Comparison of ENCODE assay signal across 8 cellular contexts in genomic region chr15:101723874-101724674, GRCh38. TPM values are rescaled to one million over a fixed set of nuclear protein-coding genes. Genes with fewer than 3 reads are reported as not detected.
DNase-seq lines count a peak whose midpoint lies in the region; ATAC-seq and TF ChIP-seq lines count a peak whose summit lies in the region.

TSS of gene TARS3 (minus strand) at chr15:101724473. CDS start at chr15:101724387, 86 bp downstream.

- H3K36me3 Mint-ChIP-seq in activated naive CD4-positive, alpha-beta T cell treated with anti-CD3 and anti-CD28 coated beads for 36 hours (ENCODE audit: low read depth): peaks cover 27% of the 10 kb centered on the region

- intact Hi-C loops in activated naive CD4-positive, alpha-beta T cell treated with anti-CD3 and anti-CD28 coated beads for 36 hours (cut with micrococcal nuclease): loop anchor here (1.0 to 10.0 kb wide), 4 partner anchors 27 to 1382 kb away; partner anchors contain the start of genes ADAMTS17, SNRPA1 and TM2D3

- peak within 1 kb of the TSS; percentile 62 for H3K4me3 ChIP-seq in HAP-1

- H3K9me3 ChIP-seq in HAP-1: no peaks in the 10 kb centered on the region

- H3K27me3 ChIP-seq in HAP-1 (ENCODE audit: low read depth): no peaks in the 10 kb centered on the region

- ATAC-seq in omental fat pad (ENCODE audit: low FRiP score): peak; percentile 99

- peaks cover 20% of the 10 kb centered on the region for H3K36me3 ChIP-seq in HAP-1 (replicated peaks)

- TF ChIP-seq CTCF in omental fat pad (IDR thresholded peaks at IDR 0.05): no peak

- CTCF ChIA-PET in activated naive CD4-positive, alpha-beta T cell treated with anti-CD3 and anti-CD28 coated beads for 36 hours (lab: Charles Lee): interaction anchor here (0.6 to 1.8 kb wide), 4 partner anchors 14 to 106 kb away, joined by 3 to 4 read pairs (median 4); no protein-coding TSS in a partner anchor

- in situ Hi-C loops in HAP-1 (cut with MboI; ENCODE audit: low sequenced_read_pairs) (no loop called here), SK-MEL-5 (cut with HindIII; ENCODE audit: low pct_unique_long_range_greater_than_20kb, low sequenced_read_pairs) (no loop called here)

- H3K27ac Mint-ChIP-seq in activated naive CD4-positive, alpha-beta T cell treated with anti-CD3 and anti-CD28 coated beads for 36 hours: peak within 1 kb of the TSS; percentile 72

- H3K4me1 Mint-ChIP-seq in activated naive CD4-positive, alpha-beta T cell treated with anti-CD3 and anti-CD28 coated beads for 36 hours (ENCODE audit: low read depth): peaks cover 11% of the 10 kb centered on the region

- DNase-seq in GM04503 (ENCODE audit: low read depth): peak; percentile 34
- DNase-seq in HAP-1 (ENCODE audit: low spot score in 2 of 2): peak; percentile 74 to 98
- DNase-seq in M059J (ENCODE audit: low read depth): peak; percentile 82
- DNase-seq in SK-MEL-5 (ENCODE audit: low read depth, low spot score): peak; percentile 87
- DNase-seq in activated naive CD4-positive, alpha-beta T cell treated with anti-CD3 and anti-CD28 coated beads for 36 hours: peak; percentile 96
- DNase-seq in globus pallidus (ENCODE audit: low spot score): peak; percentile 96
- peak; percentile 78 for DNase-seq in omental fat pad (ENCODE audit: low spot score)

- peak within 1 kb of the TSS; percentile 85 for H3K4me3 Mint-ChIP-seq in activated naive CD4-positive, alpha-beta T cell treated with anti-CD3 and anti-CD28 coated beads for 36 hours

- peaks cover 1% of the 10 kb centered on the region for H3K9me3 Mint-ChIP-seq in activated naive CD4-positive, alpha-beta T cell treated with anti-CD3 and anti-CD28 coated beads for 36 hours

- H3K27me3 Mint-ChIP-seq in activated naive CD4-positive, alpha-beta T cell treated with anti-CD3 and anti-CD28 coated beads for 36 hours (ENCODE audit: low read depth): no peaks in the 10 kb centered on the region

- H3K4me1 ChIP-seq in HAP-1: peaks cover 4% of the 10 kb centered on the region

- peak within 1 kb of the TSS; percentile 51 for H3K27ac ChIP-seq in temporal lobe (ENCODE audit: low read depth, low read length)

RNA-seq across cellular contexts. Expression of gene TARS3, which starts in this region (rescaled TPM):
- total RNA-seq in M059J (2014; rRNA removed; shearing (Covaris generic)): 0.94 and 3.0 TPM in 2 replicates
- 10.8 and 10.9 TPM in 2 replicates for total RNA-seq in SK-MEL-5 (2014; rRNA removed; shearing (Covaris generic))
- polyA plus RNA-seq in SK-MEL-5 (2015; cell fraction: cytosol; rRNA removed): 6.1 and 6.9 TPM in 2 replicates
- 8.5 and 10.8 TPM in 2 replicates for polyA plus RNA-seq in SK-MEL-5 (2015; cell fraction: nucleus; rRNA removed)
- 1 to 10 TPM; 6.9 to 8.0 TPM for total RNA-seq in activated naive CD4-positive, alpha-beta T cell treated with anti-CD3 and anti-CD28 coated beads for 36 hours
- total RNA-seq in omental fat pad (10 to 100 TPM; 11.4 to 20.5 (median 15.3) TPM), temporal lobe (32.7 TPM)

Comparison
In these comparisons a context has a peak if more than half of its experiments do, and no peak if none do; other contexts are left out.
1. Peak in every context shown above with its lines: DNase-seq, ATAC-seq, H3K4me3 ChIP-seq and H3K27ac ChIP-seq.
2. DNase-seq: peak in every context shown above with its lines; median percentile 96 in activated naive CD4-positive, alpha-beta T cell treated with anti-CD3 and anti-CD28 coated beads for 36 hours; 96 in globus pallidus; 87 in SK-MEL-5; 86 in HAP-1; 82 in M059J; 78 in omental fat pad; 34 in GM04503.